ENCODE assay signal across 13 cellular contexts in genomic region chr11:20243974-20244373, GRCh38.
DNase-seq lines count a peak whose midpoint lies in the region; ATAC-seq, FAIRE-seq and TF ChIP-seq lines count a peak whose summit lies in the region.
"Had no signal": no experiment of that assay in that cellular context is flagged by ENCODE, and none has a peak within 500 bp of the region (broad histone marks: within the 10 kb centered on the region; RNA-seq: fewer than 3 reads in every experiment).

No MANE protein-coding gene starts in this region.

- H2AFZ ChIP-seq in GM23338 = no peak overlapping the region
- no peak overlapping the region for H2AFZ ChIP-seq in SU-DHL-6 (ENCODE audit: low read depth, low read length, severe bottlenecking)

- H3K36me3 ChIP-seq in GM23338 (ENCODE audit: insufficient read depth) (no peaks in the 10 kb centered on the region), SU-DHL-6 (ENCODE audit: low read length) (no peaks in the 10 kb centered on the region), small intestine (ENCODE audit: control insufficient read depth in 2 of 2, insufficient read depth in 2 of 2, low read length in 2 of 2) (no peaks in the 10 kb centered on the region), upper lobe of right lung (no peaks in the 10 kb centered on the region)

- WGBS in small intestine, 3 donors = 73 to 79% (median 75%) methylated on average over 3 of the region's 3 CpGs

- H3F3A ChIP-seq in GM23338 (replicated peaks; ENCODE audit: low read depth) (no peaks in the 10 kb centered on the region), SU-DHL-6 (ENCODE audit: insufficient read depth) (no peaks in the 10 kb centered on the region)

- DNase-seq in AG10803 (ENCODE audit: low read depth) (no peak), GM23338 (ENCODE audit: low spot score) (no peak), foreskin keratinocyte (no peak), small intestine (no peak), upper lobe of right lung (no peak)
- DNase-seq in effector CD8-positive, alpha-beta T cell (lab: John Stamatoyannopoulos, UW) = no peak
- DNase-seq: activated CD4-positive, alpha-beta T cell treated with anti-CD3 and anti-CD28 coated beads, Interleukin-2, amount 50 U/mL, for 48 hours; activated naive CD4-positive, alpha-beta T cell treated with Interleukin-2 at 50 U/mL for 16 hours; NCI-H524 had no signal

- H3K27me3 ChIP-seq in GM23338 (ENCODE audit: insufficient read depth) (peaks cover 21% of the 10 kb centered on the region), SU-DHL-6 (ENCODE audit: low read length) (no peaks in the 10 kb centered on the region), foreskin keratinocyte (peaks cover 37% of the 10 kb centered on the region), small intestine (ENCODE audit: control insufficient read depth in 2 of 2, insufficient read depth in 2 of 2, low read length in 2 of 2) (peaks cover 0 to 2% of the 10 kb centered on the region in 2 donors), upper lobe of right lung (peaks cover 14% of the 10 kb centered on the region)

- TF ChIP-seq CTCF in AG10803 (conservative IDR thresholded peaks at IDR 0.05; ENCODE audit: low read length) (peak; percentile 17; the same call in 1 of the 2 replicates), GM23338 (conservative IDR thresholded peaks at IDR 0.05; ENCODE audit: low read depth in 2 of 2) (peak; percentile 57 to 76), SU-DHL-6 (IDR thresholded peaks at IDR 0.05; ENCODE audit: insufficient read depth, low read length, poor library complexity, severe bottlenecking) (peak; percentile 68), foreskin keratinocyte (conservative IDR thresholded peaks at IDR 0.05) (peak; percentile 46), upper lobe of right lung (IDR thresholded peaks at IDR 0.05) (no peak)

- H3K4me3 Mint-ChIP-seq in GM23338 = no peak overlapping the region

- H3K4me3 ChIP-seq in AG10803 (ENCODE audit: low read length) (no peak overlapping the region), GM23338 (no peak overlapping the region), SU-DHL-6 (ENCODE audit: insufficient read depth, low read length, poor library complexity, severe bottlenecking) (no peak overlapping the region), small intestine (ENCODE audit: low read depth in 1 of 2, low read length in 2 of 2) (no peak overlapping the region), upper lobe of right lung (no peak overlapping the region)

- peaks cover 31% of the 10 kb centered on the region for H3K4me1 ChIP-seq in GM23338 (ENCODE audit: insufficient read depth)
- H3K4me1 ChIP-seq in foreskin keratinocyte = no peaks in the 10 kb centered on the region
- no peaks in the 10 kb centered on the region for H3K4me1 ChIP-seq in small intestine (ENCODE audit: control insufficient read depth in 2 of 2, insufficient read depth in 1 of 2, low read depth in 1 of 2, low read length in 1 of 2)
- no peaks in the 10 kb centered on the region for H3K4me1 ChIP-seq in upper lobe of right lung

- no peak for FAIRE-seq in small intestine (lab: Jason Lieb, UNC)
- FAIRE-seq: colon had no signal

- H3K36me3 Mint-ChIP-seq in GM23338 (ENCODE audit: low read depth) = no peaks in the 10 kb centered on the region

- peaks cover 3% of the 10 kb centered on the region for H3K27me3 Mint-ChIP-seq in GM23338 (ENCODE audit: insufficient read depth, low read depth, poor library complexity)

- intact Hi-C loops in upper lobe of right lung (cut with DNase I) = no loop called here

- H3K27ac Mint-ChIP-seq in GM23338 = no peak overlapping the region

- H3K4me2 ChIP-seq in GM23338 (no peak overlapping the region), SU-DHL-6 (ENCODE audit: low read depth, low read length, poor library complexity, severe bottlenecking) (no peak overlapping the region)

- peak; percentile 32; the same call in 1 of the 3 replicates for ATAC-seq in GM23338
- no peak for ATAC-seq in foreskin keratinocyte
- ATAC-seq in upper lobe of right lung = no peak
- no peak for ATAC-seq in GM21723 (IDR thresholded peaks at IDR 0.05; ENCODE audit: unreplicated experiment)
- ATAC-seq: left lobe of liver had no signal

- no peak overlapping the region for H3K27ac ChIP-seq in GM23338 (ENCODE audit: low read depth)
- H3K27ac ChIP-seq in SU-DHL-6 (ENCODE audit: low read depth, low read length) = no peak overlapping the region
- H3K27ac ChIP-seq in foreskin keratinocyte = no peak overlapping the region
- no peak overlapping the region for H3K27ac ChIP-seq in small intestine (ENCODE audit: low read depth in 1 of 2, low read length in 1 of 2)
- no peak overlapping the region for H3K27ac ChIP-seq in upper lobe of right lung

- H3K9me3 ChIP-seq in SU-DHL-6 (ENCODE audit: insufficient read depth, low read length) = no peaks in the 10 kb centered on the region
- H3K9me3 ChIP-seq in small intestine (ENCODE audit: control insufficient read depth, low read depth) = no peaks in the 10 kb centered on the region
- H3K9me3 ChIP-seq in upper lobe of right lung = no peaks in the 10 kb centered on the region

- peaks cover 25% of the 10 kb centered on the region for H3K4me1 Mint-ChIP-seq in GM23338

- H3K9me2 ChIP-seq in GM23338 (ENCODE audit: insufficient read depth) (no peaks in the 10 kb centered on the region), SU-DHL-6 (replicated peaks; ENCODE audit: insufficient read depth, low read length) (no peaks in the 10 kb centered on the region)

- no peak overlapping the region for H3K9ac ChIP-seq in SU-DHL-6 (ENCODE audit: low read length)

- peaks cover 2% of the 10 kb centered on the region; the same call in 1 of the 3 replicates for H3K9me3 Mint-ChIP-seq in GM23338

- H3K79me2 ChIP-seq in GM23338 (replicated peaks; ENCODE audit: insufficient read depth) (no peaks in the 10 kb centered on the region), SU-DHL-6 (ENCODE audit: insufficient read depth, low read length) (no peaks in the 10 kb centered on the region)

- H4K20me1 ChIP-seq in GM23338 (replicated peaks; ENCODE audit: insufficient read depth) (no peaks in the 10 kb centered on the region), SU-DHL-6 (ENCODE audit: low read depth, low read length) (no peaks in the 10 kb centered on the region)

TF ChIP-seq in GM23338, 12 proteins besides CTCF, POLR2A, EP300 and RAD21 (continues in another document):
- TF ChIP-seq EZH2phosphoT487 (IDR thresholded peaks at IDR 0.05; ENCODE audit: unreplicated experiment) (no peak), EZH2 (IDR thresholded peaks at IDR 0.05; ENCODE audit: low read depth, unreplicated experiment) (no peak), POLR2AphosphoS5 (IDR thresholded peaks at IDR 0.05; ENCODE audit: low read depth) (no peak), JUNB (IDR thresholded peaks at IDR 0.05; ENCODE audit: unreplicated experiment) (no peak), ETS1 (IDR thresholded peaks at IDR 0.05) (no peak), NANOG (IDR thresholded peaks at IDR 0.05; ENCODE audit: borderline replicate concordance) (no peak)
